ENCODE assay signal across 15 cellular contexts in the genomic region with DNA sequence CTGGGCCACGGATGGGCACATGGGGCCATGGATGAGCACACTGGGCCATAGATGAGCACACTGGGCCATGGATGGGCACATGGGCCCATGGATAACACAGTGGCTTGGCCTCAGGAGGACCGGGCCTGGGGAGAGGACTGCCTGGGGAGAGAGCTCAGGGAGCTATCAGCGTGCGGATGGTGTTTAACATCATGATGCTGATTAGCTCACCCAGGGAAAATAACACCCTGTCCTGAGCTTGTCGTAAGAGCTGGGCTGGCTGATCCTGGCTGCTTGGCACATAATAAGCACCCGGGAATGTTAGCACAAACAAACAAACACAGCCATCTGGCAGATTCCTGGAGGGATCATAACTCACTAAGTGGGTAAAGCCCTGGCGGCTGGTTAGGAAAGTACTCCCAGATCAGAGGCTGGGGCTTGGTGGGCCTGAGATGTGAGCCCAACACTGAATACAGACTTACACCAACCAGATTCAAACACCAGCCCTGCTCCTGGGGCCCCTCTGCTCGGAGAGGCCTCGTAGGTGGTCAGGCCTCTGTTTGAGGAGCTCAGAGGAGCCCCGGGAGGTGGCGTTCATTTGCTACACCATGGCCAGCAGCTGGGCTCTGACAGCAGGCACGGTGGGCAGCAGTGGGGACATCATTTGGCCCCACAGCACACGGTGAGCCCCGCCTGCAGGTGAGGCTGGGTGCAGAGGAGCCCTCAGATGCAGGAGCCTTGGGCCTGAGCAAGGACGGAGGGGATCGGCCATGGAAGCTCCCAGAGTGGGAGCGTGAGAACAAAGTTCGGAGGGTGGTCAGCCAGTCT.
DNase-seq lines count a peak whose midpoint lies in the region; ATAC-seq and TF ChIP-seq lines count a peak whose summit lies in the region.
"Had no signal": no experiment of that assay in that cellular context is flagged by ENCODE, and none has a peak within 500 bp of the region (broad histone marks: within the 10 kb centered on the region; RNA-seq: fewer than 3 reads in every experiment).

No MANE protein-coding gene starts in this region.

- H3K27ac ChIP-seq in right atrium auricular region (no peak overlapping the region), left lung (no peak overlapping the region), uterus (no peak overlapping the region)
- H3K27ac ChIP-seq: parathyroid adenoma had no signal

- no peak for TF ChIP-seq CTCF in right atrium auricular region (IDR thresholded peaks at IDR 0.05)
- no peak for TF ChIP-seq CTCF in left lung (IDR thresholded peaks at IDR 0.05)
- TF ChIP-seq CTCF in uterus (IDR thresholded peaks at IDR 0.05): no peak

- no peaks in the 10 kb centered on the region for H3K4me1 ChIP-seq in right atrium auricular region
- no peaks in the 10 kb centered on the region for H3K4me1 ChIP-seq in left lung
- no peaks in the 10 kb centered on the region for H3K4me1 ChIP-seq in uterus
- H3K4me1 ChIP-seq: BE2C, parathyroid adenoma had no signal

- H3K4me3 ChIP-seq in right atrium auricular region: no peak overlapping the region
- H3K4me3 ChIP-seq in left lung: no peak overlapping the region
- H3K4me3 ChIP-seq in uterus: no peak overlapping the region

- peak; percentile 41 for DNase-seq in cardiac septum (ENCODE audit: low spot score)
- no peak for DNase-seq in right atrium auricular region (ENCODE audit: low spot score)
- peak; percentile 44 for DNase-seq in NCI-H345 (lab: John Stamatoyannopoulos, UW)
- peak; percentile 22 to 50 for DNase-seq in left lung
- peak; percentile 4 to 6 for DNase-seq in uterus
- no peak for DNase-seq in hepatic stellate cell (ENCODE audit: low spot score)
- DNase-seq in stimulated activated CD4-positive, alpha-beta T cell treated with anti-CD3 and anti-CD28 coated beads, Interleukin-2, amount 100 ng/mL, for 48 hours: no peak
- no peak for DNase-seq in stimulated activated naive CD4-positive, alpha-beta T cell treated with Interleukin-2 at 50 U/mL for 16 hours (lab: John Stamatoyannopoulos, UW)
- DNase-seq: activated naive CD4-positive, alpha-beta T cell treated with anti-CD3 and anti-CD28 coated beads, Interleukin-2, amount 10 ng/mL, durations not matched to agents 7 days and 5 days; BE2C; DMS79 treated with DMSO at 0.1 percent for 48 hours; KBM-7; NCI-H1092 treated with DMSO at 0.1 percent for 48 hours; NCI-H510A had no signal

- no peaks in the 10 kb centered on the region for H3K27me3 ChIP-seq in right atrium auricular region
- no peaks in the 10 kb centered on the region for H3K27me3 ChIP-seq in left lung
- H3K27me3 ChIP-seq in uterus: no peaks in the 10 kb centered on the region
- H3K27me3 ChIP-seq: BE2C had no signal

- H3K36me3 ChIP-seq in right atrium auricular region (no peaks in the 10 kb centered on the region), left lung (no peaks in the 10 kb centered on the region), uterus (no peaks in the 10 kb centered on the region)
- H3K36me3 ChIP-seq: BE2C had no signal

- intact Hi-C loops in cardiac septum (cut with DNase I): no loop called here
- intact Hi-C loops in left lung (cut with DNase I): no loop called here
- intact Hi-C loops in uterus (cut with DNase I; ENCODE audit: low total_unique reads): no loop called here

- H3K9me3 ChIP-seq in right atrium auricular region (no peaks in the 10 kb centered on the region), left lung (no peaks in the 10 kb centered on the region), uterus (no peaks in the 10 kb centered on the region)
- H3K9me3 ChIP-seq: BE2C had no signal

- no peak for ATAC-seq in left lung

- TF ChIP-seq POLR2A in uterus (IDR thresholded peaks at IDR 0.05): no peak

Comparison
In these comparisons a context has a peak if more than half of its experiments do, and no peak if none do; other contexts are left out.
1. DNase-seq: peak in cardiac septum (single experiment), NCI-H345 (single experiment), left lung (2 of 2) and uterus (2 of 2); none in right atrium auricular region (single experiment), hepatic stellate cell (single experiment), stimulated activated CD4-positive, alpha-beta T cell treated with anti-CD3 and anti-CD28 coated beads, Interleukin-2, amount 100 ng/mL, for 48 hours (0 of 2) and stimulated activated naive CD4-positive, alpha-beta T cell treated with Interleukin-2 at 50 U/mL for 16 hours (single experiment).